ENCODE assay signal across 16 cellular contexts in the genomic region with DNA sequence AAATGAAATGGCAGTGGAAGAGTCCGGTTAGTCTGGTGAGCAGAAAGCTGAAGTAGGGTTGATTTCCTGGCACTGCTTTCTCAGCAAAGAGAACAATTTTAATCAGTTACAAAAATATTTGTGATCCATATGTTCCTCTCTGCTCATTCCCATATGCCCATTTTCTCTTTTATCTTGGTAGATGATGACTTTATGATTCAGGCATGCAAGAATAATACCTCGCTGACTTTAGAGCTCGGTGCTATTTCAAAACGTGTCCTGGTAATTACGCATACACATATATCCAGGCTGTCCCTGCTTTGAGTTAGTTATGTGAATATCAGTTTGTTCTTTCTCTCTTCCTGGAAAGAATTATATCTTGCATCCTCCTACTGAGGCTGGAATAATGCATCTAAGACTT. TPM values are rescaled to one million over a fixed set of nuclear protein-coding genes. Genes with fewer than 3 reads are reported as not detected.
DNase-seq lines count a peak whose midpoint lies in the region; ATAC-seq and TF ChIP-seq lines count a peak whose summit lies in the region.
"Had no signal": no experiment of that assay in that cellular context is flagged by ENCODE, and none has a peak within 500 bp of the region (broad histone marks: within the 10 kb centered on the region; RNA-seq: fewer than 3 reads in every experiment).

No MANE protein-coding gene starts in this region.

- peaks cover 2% of the 10 kb centered on the region for H3K27me3 Mint-ChIP-seq in brain

- H3K27ac Mint-ChIP-seq in brain, result peak overlapping the region in 4 of 5 experiments; percentile 54 to 84 (median 74)

- H3K36me3 Mint-ChIP-seq in brain, result peaks cover 21% of the 10 kb centered on the region

- no peaks in the 10 kb centered on the region for H3K36me3 ChIP-seq in SK-N-SH (replicated peaks in 1 of 2; ENCODE audit: control insufficient read depth in 1 of 2, insufficient read depth in 2 of 2, low read length in 1 of 2)

- no peaks in the 10 kb centered on the region for H3K9me3 ChIP-seq in SK-N-SH

- 77% methylated on average over 5 of the region's 5 CpGs for WGBS in SK-N-SH (ENCODE audit: low lambda C conversion rate)

- no peaks in the 10 kb centered on the region for H4K20me1 ChIP-seq in SK-N-SH (ENCODE audit: insufficient read depth)

- POLR2A ChIA-PET in SK-N-SH (lab: Yijun Ruan, JAX), result no interaction called here

- H3K4me3 Mint-ChIP-seq in brain, result peak overlapping the region in 4 of 5 experiments; percentile 62 to 75 (median 66)

- no peak for TF ChIP-seq CTCF in SK-N-SH (IDR thresholded peaks at IDR 0.05)
- no peak for TF ChIP-seq CTCF in brain (conservative IDR thresholded peaks at IDR 0.05)
- no peak for TF ChIP-seq CTCF in foreskin fibroblast (IDR thresholded peaks at IDR 0.05; ENCODE audit: low read depth, low read length)

- CTCF ChIA-PET in SK-N-SH (lab: Yijun Ruan, JAX), result no interaction called here

- H3F3A ChIP-seq in SK-N-SH (replicated peaks; ENCODE audit: insufficient read depth), result no peaks in the 10 kb centered on the region

- no peak overlapping the region for H3K27ac ChIP-seq in SK-N-SH (ENCODE audit: low read depth in 2 of 2, low read length in 1 of 2)
- H3K27ac ChIP-seq: GM23248, HL-60 had no signal

- H3K4me1 ChIP-seq in SK-N-SH (ENCODE audit: control insufficient read depth in 1 of 2, insufficient read depth in 2 of 2, low read depth in 1 of 2, low read length in 1 of 2), result no peaks in the 10 kb centered on the region; a peak in 1 of 4 replicates

- H3K27me3 ChIP-seq in SK-N-SH (ENCODE audit: insufficient read depth), result no peaks in the 10 kb centered on the region

- H3K4me1 Mint-ChIP-seq in brain, result peaks cover 91% of the 10 kb centered on the region

- H3K79me2 ChIP-seq in SK-N-SH (ENCODE audit: insufficient read depth), result no peaks in the 10 kb centered on the region

- in situ Hi-C loops in ACHN (cut with HindIII; ENCODE audit: low pct_ligation_motif_present, low pct_unique_long_range_greater_than_20kb, low sequenced_read_pairs), result no loop called here

- no peaks in the 10 kb centered on the region for H3K9me3 Mint-ChIP-seq in brain

- H2AFZ ChIP-seq in SK-N-SH (ENCODE audit: low read depth), result no peak overlapping the region
- H2AFZ ChIP-seq: GM23248 had no signal

- H3K4me2 ChIP-seq in SK-N-SH, result no peak overlapping the region

- no peak for TF ChIP-seq RAD21 in SK-N-SH (IDR thresholded peaks at IDR 0.05; ENCODE audit: low read length)

- no peak for TF ChIP-seq EP300 in SK-N-SH (IDR thresholded peaks at IDR 0.05; ENCODE audit: borderline replicate concordance in 1 of 2, low read depth in 1 of 2, low read length in 1 of 2)

- H3K9ac ChIP-seq in SK-N-SH, result no peak overlapping the region
- H3K9ac ChIP-seq: GM23248 had no signal

- ATAC-seq in SK-N-SH treated with all-trans-retinoic acid at 6 μM for 48 hours (no peak), GM19023 (IDR thresholded peaks at IDR 0.05; ENCODE audit: unreplicated experiment) (no peak)

- DNase-seq in SK-N-SH, result no peak
- peak; percentile 16 to 61 for DNase-seq in foreskin fibroblast
- peak; percentile 70 for DNase-seq in superior temporal gyrus (ENCODE audit: extremely low spot score)
- no peak for DNase-seq in activated gamma-delta T cell (lab: John Stamatoyannopoulos, UW)
- DNase-seq in ACHN, result no peak
- DNase-seq: DMS153, EL, GM23248, MV-4-11, NCI-H1417 treated with DMSO at 0.1 percent for 48 hours, NCI-H2029 treated with DMSO at 0.1 percent for 48 hours, NCI-H510A treated with DMSO at 0.1 percent for 48 hours had no signal

- H3K9me2 ChIP-seq in SK-N-SH, result no peaks in the 10 kb centered on the region

- H3K4me3 ChIP-seq in SK-N-SH (ENCODE audit: low read depth in 2 of 2, low read length in 1 of 2) (no peak overlapping the region), foreskin fibroblast (ENCODE audit: low read depth in 1 of 2, low read length in 2 of 2) (no peak overlapping the region)
- H3K4me3 ChIP-seq: GM23248 had no signal

TF ChIP-seq in SK-N-SH treated with all-trans-retinoic acid at 6 μM for 48 hours, 23 proteins besides CTCF, POLR2A, EP300 and RAD21:
- no peak for TF ChIP-seq OSR1 (CRISPR knock-in tag; IDR thresholded peaks at IDR 0.05)
- peak; percentile 60 for TF ChIP-seq ISL1 (CRISPR knock-in tag; IDR thresholded peaks at IDR 0.05)
TF ChIP-seq in SK-N-SH treated with all-trans-retinoic acid at 6 μM for 48 hours: peak in this region for 1.

TF ChIP-seq in SK-N-SH, 30 proteins besides CTCF, POLR2A, EP300 and RAD21:
- TF ChIP-seq MXI1 (IDR thresholded peaks at IDR 0.05; ENCODE audit: low read depth, low read length) (no peak), FOXJ3 (CRISPR knock-in tag; IDR thresholded peaks at IDR 0.05) (no peak), EZH2phosphoT487 (IDR thresholded peaks at IDR 0.05; ENCODE audit: borderline replicate concordance, low read depth) (no peak)
- TF ChIP-seq, protein P1, sequence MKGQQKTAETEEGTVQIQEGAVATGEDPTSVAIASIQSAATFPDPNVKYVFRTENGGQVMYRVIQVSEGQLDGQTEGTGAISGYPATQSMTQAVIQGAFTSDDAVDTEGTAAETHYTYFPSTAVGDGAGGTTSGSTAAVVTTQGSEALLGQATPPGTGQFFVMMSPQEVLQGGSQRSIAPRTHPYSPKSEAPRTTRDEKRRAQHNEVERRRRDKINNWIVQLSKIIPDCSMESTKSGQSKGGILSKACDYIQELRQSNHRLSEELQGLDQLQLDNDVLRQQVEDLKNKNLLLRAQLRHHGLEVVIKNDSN (IDR thresholded peaks at IDR 0.05; ENCODE audit: borderline replicate concordance, low read depth), result no peak

RNA-seq across cellular contexts. Expression of a gene that starts 38.5 kb away (rescaled TPM):
- 1.4 and 1.6 TPM in 2 replicates for polyA plus RNA-seq in SK-N-SH (2012; rRNA removed)
- polyA plus RNA-seq in SK-N-SH (2012; cell fraction: cytosol; rRNA removed), result 1.2 TPM in 2 replicates
- 2.9 TPM in 2 replicates for polyA plus RNA-seq in SK-N-SH (2012; cell fraction: nucleus; rRNA removed)
- polyA plus RNA-seq in brain (ENCODE audit: insufficient read depth, low read depth, low replicate concordance), result 9.4 TPM
- polyA plus RNA-seq: GM23248 had no signal

Comparison
In these comparisons a context has a peak if more than half of its experiments do, and no peak if none do; other contexts are left out.
1. DNase-seq: peak in foreskin fibroblast (2 of 2) and superior temporal gyrus (single experiment); none in SK-N-SH (single experiment), activated gamma-delta T cell (single experiment) and ACHN (single experiment).